Comparison of ENCODE assay signal across 23 cellular contexts in genomic region chr7:101829374-101829773, GRCh38. TPM values are rescaled to one million over a fixed set of nuclear protein-coding genes. Genes with fewer than 3 reads are reported as not detected.
DNase-seq lines count a peak whose midpoint lies in the region; ATAC-seq and TF ChIP-seq lines count a peak whose summit lies in the region.
"Had no signal": no experiment of that assay in that cellular context is flagged by ENCODE, and none has a peak within 500 bp of the region (broad histone marks: within the 10 kb centered on the region; RNA-seq: fewer than 3 reads in every experiment).

No MANE protein-coding gene starts in this region.

- no peak for TF ChIP-seq CTCF in chondrocyte (IDR thresholded peaks at IDR 0.05)

- no peaks in the 10 kb centered on the region for H3K9me3 ChIP-seq in Karpas-422 (ENCODE audit: low read length)

- H3K4me3 ChIP-seq in Karpas-422 (ENCODE audit: low read length) = no peak overlapping the region
- H3K4me3 ChIP-seq: GM12878, GM23338 had no signal

- H3K27me3 ChIP-seq in Karpas-422 (ENCODE audit: low read length) = no peaks in the 10 kb centered on the region

- no peak for ATAC-seq in GM19351 (IDR thresholded peaks at IDR 0.05; ENCODE audit: unreplicated experiment)
- ATAC-seq in GM19467 (IDR thresholded peaks at IDR 0.05; ENCODE audit: unreplicated experiment) = no peak
- ATAC-seq: GM12878, GM23338, HCT116, HepG2 had no signal

- no peak overlapping the region for H3K4me2 ChIP-seq in Karpas-422 (ENCODE audit: low read depth, low read length, poor library complexity, severe bottlenecking)
- H3K4me2 ChIP-seq: GM23338 had no signal

- POLR2A ChIA-PET in activated CD4-positive, alpha-beta T cell treated with anti-CD3 and anti-CD28 coated beads, Interleukin-2, amount 10 ng/mL, durations not matched to agents 7 days and 5 days (lab: Charles Lee) = no interaction called here

- peaks cover 13% of the 10 kb centered on the region; the same call in 1 of the 2 replicates for H4K20me1 ChIP-seq in Karpas-422 (ENCODE audit: insufficient read depth, low read depth, low read length)

- H3K27me3 Mint-ChIP-seq in chondrocyte (ENCODE audit: low read depth) = no peaks in the 10 kb centered on the region
- H3K27me3 Mint-ChIP-seq in activated CD4-positive, alpha-beta T cell treated with anti-CD3 and anti-CD28 coated beads, Interleukin-2, amount 10 ng/mL, durations not matched to agents 7 days and 5 days = no peaks in the 10 kb centered on the region
- H3K27me3 Mint-ChIP-seq in activated naive CD4-positive, alpha-beta T cell treated with anti-CD3 and anti-CD28 coated beads, Interleukin-2, amount 10 ng/mL, durations not matched to agents 7 days and 5 days = no peaks in the 10 kb centered on the region
- H3K27me3 Mint-ChIP-seq: B cell; CD4-positive, CD25-positive, alpha-beta regulatory T cell; CD8-positive, alpha-beta memory T cell; IgD-negative memory B cell had no signal

- 0 out of 2 replicates have a peak overlapping the region, but pooled peaks have one; percentile 97 for H3K27ac ChIP-seq in Karpas-422 (ENCODE audit: low read length)

- H3K9me3 Mint-ChIP-seq in chondrocyte (ENCODE audit: low read depth) = no peaks in the 10 kb centered on the region
- H3K9me3 Mint-ChIP-seq in activated CD4-positive, alpha-beta T cell treated with anti-CD3 and anti-CD28 coated beads, Interleukin-2, amount 10 ng/mL, durations not matched to agents 7 days and 5 days = no peaks in the 10 kb centered on the region
- no peaks in the 10 kb centered on the region for H3K9me3 Mint-ChIP-seq in activated naive CD4-positive, alpha-beta T cell treated with anti-CD3 and anti-CD28 coated beads, Interleukin-2, amount 10 ng/mL, durations not matched to agents 7 days and 5 days
- H3K9me3 Mint-ChIP-seq: CD8-positive, alpha-beta memory T cell; GM23338; HFFc6; IgD-negative memory B cell had no signal

- H3K36me3 ChIP-seq in Karpas-422 (ENCODE audit: insufficient read depth, low read length) = peaks cover 10% of the 10 kb centered on the region

- peaks cover 90% of the 10 kb centered on the region for H3K4me1 ChIP-seq in Karpas-422 (ENCODE audit: low read length)

- H3K4me3 Mint-ChIP-seq in chondrocyte (ENCODE audit: unreplicated experiment) = no peak overlapping the region
- H3K4me3 Mint-ChIP-seq in activated CD4-positive, alpha-beta T cell treated with anti-CD3 and anti-CD28 coated beads, Interleukin-2, amount 10 ng/mL, durations not matched to agents 7 days and 5 days = no peak overlapping the region
- no peak overlapping the region for H3K4me3 Mint-ChIP-seq in activated naive CD4-positive, alpha-beta T cell treated with anti-CD3 and anti-CD28 coated beads, Interleukin-2, amount 10 ng/mL, durations not matched to agents 7 days and 5 days
- H3K4me3 Mint-ChIP-seq: B cell; CD4-positive, CD25-positive, alpha-beta regulatory T cell; CD8-positive, alpha-beta memory T cell; GM23338; HFFc6 had no signal

- H2AFZ ChIP-seq in Karpas-422 (ENCODE audit: low read length) = no peak overlapping the region
- H2AFZ ChIP-seq: GM23338 had no signal

- DNase-seq in Karpas-422 (no peak), chondrocyte (ENCODE audit: low spot score) (peak; percentile 52), mesenteric fat pad (ENCODE audit: low spot score) (peak; percentile 51)
- DNase-seq in activated CD4-positive, alpha-beta T cell treated with anti-CD3 and anti-CD28 coated beads, Interleukin-2, amount 10 ng/mL, durations not matched to agents 7 days and 5 days = no peak
- DNase-seq in activated naive CD4-positive, alpha-beta T cell treated with anti-CD3 and anti-CD28 coated beads, Interleukin-2, amount 10 ng/mL, durations not matched to agents 7 days and 5 days = no peak
- DNase-seq: 8988T; C1 segment of cervical spinal cord; CD4-positive, CD25-positive, alpha-beta regulatory T cell; CD8-positive, alpha-beta memory T cell; COR-L47; DMS 273 treated with DMSO at 0.1 percent for 48 hours; DMS53; DND-41; EL; HFFc6 had no signal

- H3K79me2 ChIP-seq in Karpas-422 (ENCODE audit: low read length) = peaks cover 99% of the 10 kb centered on the region

- peaks cover 34% of the 10 kb centered on the region for H3K4me1 Mint-ChIP-seq in chondrocyte (ENCODE audit: low read depth)
- H3K4me1 Mint-ChIP-seq in activated CD4-positive, alpha-beta T cell treated with anti-CD3 and anti-CD28 coated beads, Interleukin-2, amount 10 ng/mL, durations not matched to agents 7 days and 5 days = no peaks in the 10 kb centered on the region
- H3K4me1 Mint-ChIP-seq in activated naive CD4-positive, alpha-beta T cell treated with anti-CD3 and anti-CD28 coated beads, Interleukin-2, amount 10 ng/mL, durations not matched to agents 7 days and 5 days = no peaks in the 10 kb centered on the region

- no peaks in the 10 kb centered on the region for H3K9me2 ChIP-seq in Karpas-422 (replicated peaks; ENCODE audit: insufficient read depth, low read length)

- H3K9ac ChIP-seq in Karpas-422 (ENCODE audit: low read length) = no peak overlapping the region

- no peak overlapping the region for H3K27ac Mint-ChIP-seq in chondrocyte (ENCODE audit: unreplicated experiment)
- no peak overlapping the region for H3K27ac Mint-ChIP-seq in activated CD4-positive, alpha-beta T cell treated with anti-CD3 and anti-CD28 coated beads, Interleukin-2, amount 10 ng/mL, durations not matched to agents 7 days and 5 days
- H3K27ac Mint-ChIP-seq in activated naive CD4-positive, alpha-beta T cell treated with anti-CD3 and anti-CD28 coated beads, Interleukin-2, amount 10 ng/mL, durations not matched to agents 7 days and 5 days = no peak overlapping the region
- H3K27ac Mint-ChIP-seq: B cell; CD4-positive, CD25-positive, alpha-beta regulatory T cell; GM23338; HFFc6 had no signal

- peaks cover 1% of the 10 kb centered on the region for H3K36me3 Mint-ChIP-seq in chondrocyte (ENCODE audit: low read depth)
- no peaks in the 10 kb centered on the region for H3K36me3 Mint-ChIP-seq in activated CD4-positive, alpha-beta T cell treated with anti-CD3 and anti-CD28 coated beads, Interleukin-2, amount 10 ng/mL, durations not matched to agents 7 days and 5 days (ENCODE audit: low read depth)
- H3K36me3 Mint-ChIP-seq in activated naive CD4-positive, alpha-beta T cell treated with anti-CD3 and anti-CD28 coated beads, Interleukin-2, amount 10 ng/mL, durations not matched to agents 7 days and 5 days = no peaks in the 10 kb centered on the region

- CTCF ChIA-PET in activated CD4-positive, alpha-beta T cell treated with anti-CD3 and anti-CD28 coated beads, Interleukin-2, amount 10 ng/mL, durations not matched to agents 7 days and 5 days (lab: Charles Lee) = no interaction called here
- CTCF ChIA-PET in activated naive CD4-positive, alpha-beta T cell treated with anti-CD3 and anti-CD28 coated beads, Interleukin-2, amount 10 ng/mL, durations not matched to agents 7 days and 5 days (lab: Charles Lee) = no interaction called here

RNA-seq across cellular contexts. Expression of gene CUX1, which starts 11.9 kb away (rescaled TPM):
- total RNA-seq in Karpas-422 (2014; rRNA removed; shearing (Covaris generic); ENCODE audit: low replicate concordance) = 92.4 and 109 TPM in 2 replicates
- total RNA-seq in chondrocyte (112 to 154 TPM (median 118 TPM) in 3 replicates), mesenteric fat pad (115 TPM)
- total RNA-seq in activated CD4-positive, alpha-beta T cell treated with anti-CD3 and anti-CD28 coated beads, Interleukin-2, amount 10 ng/mL, durations not matched to agents 7 days and 5 days = 10 to 100 TPM; 27.8 to 34.7 TPM

Comparison
In these comparisons a context has a peak if more than half of its experiments do, and no peak if none do; other contexts are left out.
1. DNase-seq: peak in chondrocyte (single experiment) and mesenteric fat pad (single experiment); none in Karpas-422 (single experiment), activated CD4-positive, alpha-beta T cell treated with anti-CD3 and anti-CD28 coated beads, Interleukin-2, amount 10 ng/mL, durations not matched to agents 7 days and 5 days (single experiment) and activated naive CD4-positive, alpha-beta T cell treated with anti-CD3 and anti-CD28 coated beads, Interleukin-2, amount 10 ng/mL, durations not matched to agents 7 days and 5 days (single experiment).